Comparison of ENCODE assay signal across 24 cellular contexts in the genomic region with DNA sequence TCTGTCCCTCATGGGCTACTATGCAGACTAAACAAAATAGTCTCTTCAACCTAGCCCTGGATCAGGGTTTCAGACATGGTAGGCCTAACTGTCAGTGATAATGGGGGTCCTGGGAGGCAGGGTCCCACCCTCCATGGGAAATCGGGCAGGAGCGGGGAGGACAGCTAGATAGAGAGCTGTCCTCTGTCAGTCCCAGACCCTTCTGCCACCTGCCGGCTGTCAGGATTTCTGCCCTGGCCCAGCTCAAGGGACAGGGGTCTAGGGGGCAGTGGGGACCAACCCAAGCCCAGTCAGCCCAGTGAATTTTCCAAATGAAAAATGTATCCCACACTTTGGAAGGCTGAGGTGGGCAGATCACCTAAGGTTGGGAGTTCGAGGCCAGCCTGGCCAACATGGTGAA. TPM values are rescaled to one million over a fixed set of nuclear protein-coding genes. Genes with fewer than 3 reads are reported as not detected.
DNase-seq lines count a peak whose midpoint lies in the region; FAIRE-seq and TF ChIP-seq lines count a peak whose summit lies in the region.
"Had no signal": no experiment of that assay in that cellular context is flagged by ENCODE, and none has a peak within 500 bp of the region (broad histone marks: within the 10 kb centered on the region; RNA-seq: fewer than 3 reads in every experiment).

No MANE protein-coding gene starts in this region.

- H3K4me3 ChIP-seq in neural progenitor cell: no peak overlapping the region
- no peak overlapping the region for H3K4me3 ChIP-seq in SJCRH30
- H3K4me3 ChIP-seq: HAP-1, Peyer's patch, SJSA1 had no signal

- H3K27ac Mint-ChIP-seq in activated CD4-positive, alpha-beta T cell treated with anti-CD3 and anti-CD28 coated beads, Interleukin-2, amount 10 ng/mL, durations not matched to agents 7 days and 5 days: peak overlapping the region; percentile 5
- H3K27ac Mint-ChIP-seq in chondrocyte (ENCODE audit: unreplicated experiment) (no peak overlapping the region), neural progenitor cell (no peak overlapping the region)

- peaks cover 25% of the 10 kb centered on the region for H3K4me1 Mint-ChIP-seq in activated CD4-positive, alpha-beta T cell treated with anti-CD3 and anti-CD28 coated beads, Interleukin-2, amount 10 ng/mL, durations not matched to agents 7 days and 5 days
- H3K4me1 Mint-ChIP-seq in chondrocyte (ENCODE audit: low read depth) (peaks cover 14% of the 10 kb centered on the region), neural progenitor cell (peaks cover 3% of the 10 kb centered on the region)

- POLR2A ChIA-PET in activated CD4-positive, alpha-beta T cell treated with anti-CD3 and anti-CD28 coated beads, Interleukin-2, amount 10 ng/mL, durations not matched to agents 7 days and 5 days (lab: Charles Lee): no interaction called here

- DNase-seq in activated CD4-positive, alpha-beta T cell treated with anti-CD3 and anti-CD28 coated beads, Interleukin-2, amount 10 ng/mL, durations not matched to agents 7 days and 5 days: no peak
- DNase-seq in activated CD4-positive, alpha-beta T cell treated with anti-CD3 and anti-CD28 coated beads, Interleukin-2, amount 50 U/mL, for 48 hours: no peak
- no peak for DNase-seq in HTR-8/SVneo (ENCODE audit: insufficient read length, low spot score)
- DNase-seq in chondrocyte (ENCODE audit: low spot score): peak; percentile 49
- DNase-seq in neural progenitor cell (ENCODE audit: low spot score): no peak
- no peak for DNase-seq in GM13976 (ENCODE audit: low spot score)
- no peak for DNase-seq in SJCRH30
- DNase-seq in stimulated activated naive CD4-positive, alpha-beta T cell (lab: John Stamatoyannopoulos, UW): no peak
- DNase-seq: 8988T; AML-193; EL; GF-D8; KG1; NCI-H1092 treated with DMSO at 0.1 percent for 48 hours; NCI-H146; NCI-H2081; NCI-H2171; NCI-H345; NCI-H524; NCI-H774; NK-92 treated with Interleukin-12 subunit alpha and Interleukin-12 subunit beta, amount 100 ng/mL, for 24 hours had no signal

- peaks cover 23% of the 10 kb centered on the region for H3K27me3 Mint-ChIP-seq in activated CD4-positive, alpha-beta T cell treated with anti-CD3 and anti-CD28 coated beads, Interleukin-2, amount 10 ng/mL, durations not matched to agents 7 days and 5 days
- H3K27me3 Mint-ChIP-seq in chondrocyte (ENCODE audit: low read depth) (peaks cover 19% of the 10 kb centered on the region), neural progenitor cell (ENCODE audit: insufficient read depth, low read depth) (peaks cover 26% of the 10 kb centered on the region)

- no peaks in the 10 kb centered on the region for H3K36me3 ChIP-seq in neural progenitor cell
- H3K36me3 ChIP-seq in SJCRH30: no peaks in the 10 kb centered on the region
- H3K36me3 ChIP-seq: HAP-1, Peyer's patch, SJSA1 had no signal

- no peaks in the 10 kb centered on the region for H3K9me3 ChIP-seq in neural progenitor cell (ENCODE audit: low read depth)
- no peaks in the 10 kb centered on the region for H3K9me3 ChIP-seq in SJCRH30 (replicated peaks)
- H3K9me3 ChIP-seq: HAP-1, Peyer's patch, SJSA1 had no signal

- H4K20me1 ChIP-seq in neural progenitor cell (ENCODE audit: low read depth): no peaks in the 10 kb centered on the region

- H3K27me3 ChIP-seq in neural progenitor cell (peaks cover 39% of the 10 kb centered on the region), SJCRH30 (no peaks in the 10 kb centered on the region)

- in situ Hi-C loops in GM13976 (cut with MboI; ENCODE audit: low sequenced_read_pairs, unreplicated experiment): no loop called here

- peaks cover 5% of the 10 kb centered on the region for H3K4me1 ChIP-seq in neural progenitor cell
- H3K4me1 ChIP-seq in SJCRH30: peaks cover 4% of the 10 kb centered on the region; the same call in 1 of the 2 replicates
- H3K4me1 ChIP-seq: HAP-1, SJSA1 had no signal

- H3K4me2 ChIP-seq in neural progenitor cell: no peak overlapping the region

- no peak overlapping the region for H3K4me3 Mint-ChIP-seq in activated CD4-positive, alpha-beta T cell treated with anti-CD3 and anti-CD28 coated beads, Interleukin-2, amount 10 ng/mL, durations not matched to agents 7 days and 5 days
- H3K4me3 Mint-ChIP-seq in chondrocyte (ENCODE audit: unreplicated experiment) (no peak overlapping the region), neural progenitor cell (no peak overlapping the region)

- H3K27ac ChIP-seq in neural progenitor cell (no peak overlapping the region), SJCRH30 (no peak overlapping the region)
- H3K27ac ChIP-seq: Peyer's patch, SJSA1 had no signal

- H3F3A ChIP-seq in neural progenitor cell (ENCODE audit: low read depth): no peaks in the 10 kb centered on the region

- TF ChIP-seq CTCF in chondrocyte (IDR thresholded peaks at IDR 0.05) (peak; percentile 29), neural progenitor cell (IDR thresholded peaks at IDR 0.05) (peak; percentile 24), GM13976 (IDR thresholded peaks at IDR 0.05; ENCODE audit: borderline replicate concordance, control extremely low read depth, extremely low read depth, insufficient read depth, missing control alignments) (no peak)

- CTCF ChIA-PET in activated CD4-positive, alpha-beta T cell treated with anti-CD3 and anti-CD28 coated beads, Interleukin-2, amount 10 ng/mL, durations not matched to agents 7 days and 5 days (lab: Charles Lee): interaction anchor here (0.6 to 4.8 kb wide), 4 partner anchors 18 to 287 kb away, joined by 3 to 36 read pairs (median 16); partner anchors contain the start of gene NAE1

- no peak overlapping the region for H3K9ac ChIP-seq in neural progenitor cell

- FAIRE-seq in HTR-8/SVneo (lab: Jason Lieb, UNC): peak; percentile 40

- H3K9me3 Mint-ChIP-seq in activated CD4-positive, alpha-beta T cell treated with anti-CD3 and anti-CD28 coated beads, Interleukin-2, amount 10 ng/mL, durations not matched to agents 7 days and 5 days: no peaks in the 10 kb centered on the region
- no peaks in the 10 kb centered on the region for H3K9me3 Mint-ChIP-seq in chondrocyte (ENCODE audit: low read depth)
- H3K9me3 Mint-ChIP-seq in neural progenitor cell: no peaks in the 10 kb centered on the region

- no peak overlapping the region for H2AFZ ChIP-seq in neural progenitor cell (replicated peaks)

- H3K36me3 Mint-ChIP-seq in activated CD4-positive, alpha-beta T cell treated with anti-CD3 and anti-CD28 coated beads, Interleukin-2, amount 10 ng/mL, durations not matched to agents 7 days and 5 days (ENCODE audit: low read depth): no peaks in the 10 kb centered on the region
- peaks cover 3% of the 10 kb centered on the region for H3K36me3 Mint-ChIP-seq in chondrocyte (ENCODE audit: low read depth)
- H3K36me3 Mint-ChIP-seq in neural progenitor cell: no peaks in the 10 kb centered on the region

- no peaks in the 10 kb centered on the region for H3K79me2 ChIP-seq in neural progenitor cell (ENCODE audit: low read depth)

RNA-seq across cellular contexts. Expression of gene CA7, which starts 5.3 kb away (rescaled TPM):
- not detected for total RNA-seq in activated CD4-positive, alpha-beta T cell treated with anti-CD3 and anti-CD28 coated beads, Interleukin-2, amount 10 ng/mL, durations not matched to agents 7 days and 5 days
- total RNA-seq in chondrocyte (not detected in 3 replicates), neural progenitor cell (ENCODE audit: low replicate concordance) (not detected in 2 replicates)
- total RNA-seq in SJCRH30 (2014; rRNA removed; shearing (Covaris generic)): not detected in 2 replicates
- total RNA-seq: SJSA1 had no signal

RNA-seq across cellular contexts. Expression of gene NAE1, which starts 18.8 kb away (rescaled TPM):
- total RNA-seq in activated CD4-positive, alpha-beta T cell treated with anti-CD3 and anti-CD28 coated beads, Interleukin-2, amount 10 ng/mL, durations not matched to agents 7 days and 5 days: 10 to 100 TPM; 62.5 to 72.6 TPM
- 46.7 to 51.4 TPM (median 47.8 TPM) in 3 replicates for total RNA-seq in chondrocyte
- total RNA-seq in neural progenitor cell (ENCODE audit: low replicate concordance): 226 and 397 TPM in 2 replicates
- total RNA-seq in SJCRH30 (2014; rRNA removed; shearing (Covaris generic)): 168 and 195 TPM in 2 replicates

RNA-seq across cellular contexts. Expression of gene PDP2, which starts 30.8 kb away (rescaled TPM):
- 10 to 100 TPM; 20.8 to 21.4 TPM for total RNA-seq in activated CD4-positive, alpha-beta T cell treated with anti-CD3 and anti-CD28 coated beads, Interleukin-2, amount 10 ng/mL, durations not matched to agents 7 days and 5 days
- total RNA-seq in chondrocyte: 8.5 to 9.2 TPM (median 9.0 TPM) in 3 replicates
- 6.6 and 12.6 TPM in 2 replicates for total RNA-seq in neural progenitor cell (ENCODE audit: low replicate concordance)
- total RNA-seq in SJCRH30 (2014; rRNA removed; shearing (Covaris generic)): 13.8 and 18.1 TPM in 2 replicates

RNA-seq across cellular contexts. Expression of gene TERB1, which starts 48.2 kb away (rescaled TPM):
- under 1 TPM; 0.15 to 0.27 TPM for total RNA-seq in activated CD4-positive, alpha-beta T cell treated with anti-CD3 and anti-CD28 coated beads, Interleukin-2, amount 10 ng/mL, durations not matched to agents 7 days and 5 days
- total RNA-seq in chondrocyte: not detected in 3 replicates
- total RNA-seq in neural progenitor cell (ENCODE audit: low replicate concordance): not detected in 2 replicates
- total RNA-seq in SJCRH30 (2014; rRNA removed; shearing (Covaris generic)): not detected in 2 replicates
